9 cellular contexts compared by ENCODE assay signal in genomic region chr1:10939654-10940450, GRCh38.
DNase-seq lines count a peak whose midpoint lies in the region; ATAC-seq and TF ChIP-seq lines count a peak whose summit lies in the region.
"Had no signal": no experiment of that assay in that cellular context is flagged by ENCODE, and none has a peak within 500 bp of the region (broad histone marks: within the 10 kb centered on the region; RNA-seq: fewer than 3 reads in every experiment).

No MANE protein-coding gene starts in this region.

- peaks cover 64% of the 10 kb centered on the region for H3K27me3 ChIP-seq in OCI-LY3 (ENCODE audit: low read depth, low read length)
- H3K27me3 ChIP-seq in transverse colon, result no peaks in the 10 kb centered on the region

- TF ChIP-seq EP300 in transverse colon (IDR thresholded peaks at IDR 0.05; ENCODE audit: low read depth), result no peak

- H3K36me3 Mint-ChIP-seq in effector memory CD8-positive, alpha-beta T cell (ENCODE audit: insufficient read depth), result peaks cover 5% of the 10 kb centered on the region

- peak overlapping the region; percentile 48 for H3K4me3 ChIP-seq in OCI-LY3 (ENCODE audit: low read length)
- H3K4me3 ChIP-seq in transverse colon, result no peak overlapping the region

- TF ChIP-seq CTCF in OCI-LY3 (IDR thresholded peaks at IDR 0.05; ENCODE audit: low read depth, low read length) (no peak), transverse colon (IDR thresholded peaks at IDR 0.05) (no peak)

- H3K4me1 Mint-ChIP-seq in effector memory CD8-positive, alpha-beta T cell (ENCODE audit: low read depth in 2 of 2), result peaks cover 23 to 25% of the 10 kb centered on the region in 2 donors

- H3K27me3 Mint-ChIP-seq in effector memory CD8-positive, alpha-beta T cell, result peaks cover 17 to 40% of the 10 kb centered on the region in 2 donors

- peak overlapping the region; percentile 73 to 74 for H3K4me3 Mint-ChIP-seq in effector memory CD8-positive, alpha-beta T cell

- no peak overlapping the region for H2AFZ ChIP-seq in OCI-LY3 (ENCODE audit: low read depth, low read length)

- peaks cover 27% of the 10 kb centered on the region for H4K20me1 ChIP-seq in OCI-LY3 (ENCODE audit: insufficient read depth, low read length)

- H3K36me3 ChIP-seq in OCI-LY3 (replicated peaks; ENCODE audit: low read depth, low read length), result no peaks in the 10 kb centered on the region
- H3K36me3 ChIP-seq in transverse colon, result no peaks in the 10 kb centered on the region

- no peak for TF ChIP-seq POLR2A in transverse colon (IDR thresholded peaks at IDR 0.05)

- no peaks in the 10 kb centered on the region for H3K9me3 Mint-ChIP-seq in effector memory CD8-positive, alpha-beta T cell

- peak overlapping the region; percentile 65 for H3K4me2 ChIP-seq in OCI-LY3 (ENCODE audit: low read length)

- intact Hi-C loops in transverse colon (cut with DNase I; ENCODE audit: low total_unique reads), result no loop called here

- peak overlapping the region; percentile 66 to 86 for H3K27ac Mint-ChIP-seq in effector memory CD8-positive, alpha-beta T cell

- H3K9ac ChIP-seq in OCI-LY3 (ENCODE audit: low read length), result no peak overlapping the region; the same call in 1 of the 2 replicates

- in situ Hi-C loops in transverse colon (cut with MboI; ENCODE audit: low pct_ligation_motif_present in 1 of 4, low pct_unique_long_range_greater_than_20kb in 1 of 4, low sequenced_read_pairs in 3 of 4), result loop anchor here in 1 of 4 donors (10.0 kb wide), 1 partner anchor 425 kb away; no protein-coding TSS in a partner anchor

- H3K9me3 ChIP-seq in OCI-LY3 (ENCODE audit: insufficient read depth, low read length) (no peaks in the 10 kb centered on the region), transverse colon (no peaks in the 10 kb centered on the region)

- H3K4me1 ChIP-seq in OCI-LY3 (ENCODE audit: low read length) (peaks cover 19% of the 10 kb centered on the region), transverse colon (peaks cover 8 to 48% (median 32%) of the 10 kb centered on the region in 4 donors)

- no peak overlapping the region for H3K27ac ChIP-seq in OCI-LY3 (ENCODE audit: low read length)
- H3K27ac ChIP-seq in transverse colon, result no peak overlapping the region

- WGBS in transverse colon (ENCODE audit: low coverage in 1 of 2), 2 donors, result 24 to 32% methylated on average over 10 to 20 of the region's 20 CpGs

- H3K79me2 ChIP-seq in OCI-LY3 (ENCODE audit: low read length), result no peaks in the 10 kb centered on the region

- peak; percentile 27 for ATAC-seq in effector memory CD8-positive, alpha-beta T cell (replicated peaks)
- no peak for ATAC-seq in GM18867 (IDR thresholded peaks at IDR 0.05; ENCODE audit: unreplicated experiment)
- ATAC-seq: PC-3 had no signal

- peak; percentile 63 for DNase-seq in activated naive CD4-positive, alpha-beta T cell treated with Interleukin-2 at 50 U/mL for 16 hours
- no peak for DNase-seq in activated naive CD4-positive, alpha-beta T cell (lab: John Stamatoyannopoulos, UW)
- no peak for DNase-seq in effector memory CD8-positive, alpha-beta T cell
- DNase-seq in transverse colon (peak; percentile 31), hippocampal formation (lab: John Stamatoyannopoulos, UW) (no peak), DMS53 treated with DMSO at 0.1 percent for 48 hours (lab: John Stamatoyannopoulos, UW; ENCODE audit: unreplicated experiment) (no peak)
- DNase-seq: PC-3 had no signal

Comparison
In these comparisons a context has a peak if more than half of its experiments do, and no peak if none do; other contexts are left out.
1. DNase-seq: peak in activated naive CD4-positive, alpha-beta T cell treated with Interleukin-2 at 50 U/mL for 16 hours (single experiment) and transverse colon (single experiment); none in activated naive CD4-positive, alpha-beta T cell (0 of 4), effector memory CD8-positive, alpha-beta T cell (0 of 3), hippocampal formation (0 of 2) and DMS53 treated with DMSO at 0.1 percent for 48 hours (single experiment).